In genomic region chr10:69866688-69867461, GRCh38 we compare ENCODE assay signal across 3 cellular contexts.
TF ChIP-seq lines count a peak whose summit lies in the region.

No MANE protein-coding gene starts in this region.

TF ChIP-seq in HCT116, 20 proteins besides CTCF, POLR2A, EP300 and RAD21:
- no peak for TF ChIP-seq POLR2AphosphoS5 (IDR thresholded peaks at IDR 0.05; ENCODE audit: low read depth, low read length)
- TF ChIP-seq CEBPB (IDR thresholded peaks at IDR 0.05; ENCODE audit: low read depth), result no peak
- no peak for TF ChIP-seq ZFX (IDR thresholded peaks at IDR 0.05)
- TF ChIP-seq SRF (IDR thresholded peaks at IDR 0.05; ENCODE audit: low read depth), result no peak
- no peak for TF ChIP-seq MAX (IDR thresholded peaks at IDR 0.05)

TF ChIP-seq in K562, 482 proteins besides CTCF, POLR2A, EP300 and RAD21:
- TF ChIP-seq VEZF1 (CRISPR knock-in tag; IDR thresholded peaks at IDR 0.05) (peak; percentile 25; the same call in 1 of the 2 replicates), MCM2 (IDR thresholded peaks at IDR 0.05; ENCODE audit: low read depth) (no peak)

TF ChIP-seq in HEK293T, 16 proteins besides CTCF, POLR2A, EP300 and RAD21:
- TF ChIP-seq FOXK2 (IDR thresholded peaks at IDR 0.05) (no peak), TARDBP (IDR thresholded peaks at IDR 0.05) (no peak), CTBP1 (IDR thresholded peaks at IDR 0.05; ENCODE audit: borderline replicate concordance) (no peak), FOXA1 (IDR thresholded peaks at IDR 0.05) (no peak), SUZ12 (IDR thresholded peaks at IDR 0.05) (no peak), FOXM1 (IDR thresholded peaks at IDR 0.05; ENCODE audit: borderline replicate concordance) (no peak), ARNT (IDR thresholded peaks at IDR 0.05) (no peak), NFRKB (IDR thresholded peaks at IDR 0.05) (no peak), BHLHE40 (IDR thresholded peaks at IDR 0.05; ENCODE audit: borderline replicate concordance) (no peak), SP1 (IDR thresholded peaks at IDR 0.05) (no peak), PKNOX1 (IDR thresholded peaks at IDR 0.05) (no peak), ZNF384 (IDR thresholded peaks at IDR 0.05) (no peak), ELF4 (IDR thresholded peaks at IDR 0.05) (no peak), HDGF (IDR thresholded peaks at IDR 0.05; ENCODE audit: borderline replicate concordance) (no peak)
